ENCODE assay signal across 7 cellular contexts in genomic region chr7:38311329-38311937, GRCh38.
DNase-seq lines count a peak whose midpoint lies in the region; ATAC-seq and TF ChIP-seq lines count a peak whose summit lies in the region.

No MANE protein-coding gene starts in this region.

- H3K27me3 ChIP-seq in esophagus squamous epithelium (peaks cover 0 to 7% (median 0%) of the 10 kb centered on the region in 4 donors), rectal smooth muscle tissue (ENCODE audit: control insufficient read depth, insufficient read depth, low read length) (no peaks in the 10 kb centered on the region)

- 4 to 29% methylated on average over 8 to 10 of the region's 38 CpGs for WGBS in esophagus squamous epithelium, 2 donors

- no peak for TF ChIP-seq CTCF in esophagus squamous epithelium (IDR thresholded peaks at IDR 0.05)

- ATAC-seq in GM19395 (IDR thresholded peaks at IDR 0.05; ENCODE audit: unreplicated experiment) = peak; percentile 63

- DNase-seq in Daoy (ENCODE audit: low read depth) = peak; percentile 86
- peak; percentile 40 for DNase-seq in NOMO-1 treated with DMSO at 0.1 percent for 48 hours (lab: John Stamatoyannopoulos, UW; ENCODE audit: unreplicated experiment)
- DNase-seq in esophagus squamous epithelium (lab: John Stamatoyannopoulos, UW) = no peak
- no peak for DNase-seq in DMS79 treated with DMSO at 0.1 percent for 48 hours (lab: John Stamatoyannopoulos, UW)
- no peak for DNase-seq in SKM-1 treated with dmso at 0.1 percent for 144 hours (lab: John Stamatoyannopoulos, UW; ENCODE audit: unreplicated experiment)

- intact Hi-C loops in esophagus squamous epithelium (cut with DNase I) = no loop called here

- H3K9ac ChIP-seq in rectal smooth muscle tissue (ENCODE audit: low read length) = no peak overlapping the region

- H3K4me1 ChIP-seq in esophagus squamous epithelium (peaks cover 0 to 4% (median 0%) of the 10 kb centered on the region in 3 donors), rectal smooth muscle tissue (ENCODE audit: control insufficient read depth, insufficient read depth, low read length) (no peaks in the 10 kb centered on the region)

- H3K4me3 ChIP-seq in esophagus squamous epithelium (peak overlapping the region; percentile 11 to 55 (median 32)), rectal smooth muscle tissue (ENCODE audit: low read length) (peak overlapping the region; percentile 53)

- H3K36me3 ChIP-seq in esophagus squamous epithelium (no peaks in the 10 kb centered on the region), rectal smooth muscle tissue (ENCODE audit: control insufficient read depth, insufficient read depth, low read length) (no peaks in the 10 kb centered on the region)

- peak in 1 of 4 donors; percentile 8 for TF ChIP-seq POLR2A in esophagus squamous epithelium (IDR thresholded peaks at IDR 0.05)

- no peaks in the 10 kb centered on the region for H3K9me3 ChIP-seq in esophagus squamous epithelium

- peak overlapping the region in 2 of 4 donors; percentile 52 to 58 for H3K27ac ChIP-seq in esophagus squamous epithelium
- no peak overlapping the region for H3K27ac ChIP-seq in rectal smooth muscle tissue (ENCODE audit: low read depth, low read length)

Comparison
In these comparisons a context has a peak if more than half of its experiments do, and no peak if none do; other contexts are left out.
1. DNase-seq: peak in Daoy (single experiment) and NOMO-1 treated with DMSO at 0.1 percent for 48 hours (single experiment); none in esophagus squamous epithelium (single experiment), DMS79 treated with DMSO at 0.1 percent for 48 hours (single experiment) and SKM-1 treated with dmso at 0.1 percent for 144 hours (single experiment).